ENCODE assay signal across 21 cellular contexts in the genomic region with DNA sequence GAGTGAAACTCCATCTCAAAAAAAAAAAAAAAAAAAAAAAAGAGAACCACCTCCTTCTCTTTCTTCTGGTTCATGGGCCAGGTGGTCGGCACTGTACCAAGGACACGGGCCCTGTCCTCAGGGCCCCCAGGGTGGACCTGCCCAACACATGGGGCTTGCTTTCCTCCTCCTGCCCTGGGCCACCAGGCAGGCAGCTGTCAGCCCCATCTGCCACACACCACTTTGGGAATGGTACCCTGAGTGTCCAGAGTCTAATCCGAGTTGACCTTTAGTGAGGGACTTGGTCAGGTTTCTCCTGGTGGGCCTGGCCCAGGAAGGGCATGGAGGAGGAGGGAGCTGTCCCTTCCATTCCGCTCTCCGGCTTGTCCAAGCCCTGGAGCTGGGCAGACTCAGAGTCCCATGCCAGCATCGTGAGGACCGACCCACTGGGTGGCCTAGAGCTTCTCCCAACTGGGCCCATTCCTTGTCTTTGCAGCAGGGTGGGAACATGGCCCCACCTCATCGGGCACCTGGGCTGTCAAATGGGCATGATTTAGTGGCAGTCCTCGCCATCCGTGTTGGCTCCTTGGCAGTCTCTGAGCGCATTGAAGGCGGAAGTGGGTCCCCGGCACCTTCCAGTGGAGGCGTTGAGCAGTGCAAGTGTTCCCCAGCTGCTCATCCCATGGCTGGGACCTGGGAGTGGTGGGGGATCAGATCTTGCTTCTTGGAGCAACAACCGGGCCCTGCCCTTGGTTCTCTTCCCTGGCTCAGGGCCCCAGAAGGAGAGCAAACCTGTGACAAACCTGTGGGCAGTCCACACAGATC.
"Had no signal": no experiment of that assay in that cellular context is flagged by ENCODE, and none has a peak within 500 bp of the region (broad histone marks: within the 10 kb centered on the region; RNA-seq: fewer than 3 reads in every experiment).

No MANE protein-coding gene starts in this region.

- ATAC-seq: activated naive CD4-positive, alpha-beta T cell treated with anti-CD3 and anti-CD28 coated beads, Interleukin-2, amount 50 U/mL, for 72 hours; activated T-cell treated with anti-CD3 and anti-CD28 coated beads, Interleukin-2, amount 50 U/mL, for 72 hours; left cardiac atrium; lower lobe of right lung had no signal

- H3K4me3 ChIP-seq: adrenal gland, breast epithelium, esophagus squamous epithelium, lower lobe of right lung, thyroid gland had no signal

- H3K27ac ChIP-seq: adrenal gland, breast epithelium, esophagus squamous epithelium, lower lobe of right lung, thyroid gland had no signal

- FAIRE-seq: astrocyte had no signal

- H3K27me3 Mint-ChIP-seq: activated CD4-positive, alpha-beta T cell treated with anti-CD3 and anti-CD28 coated beads, Interleukin-2, amount 10 ng/mL, durations not matched to agents 7 days and 5 days; dendritic cell treated with granulocyte-macrophage colony-stimulating factor and Interleukin-4, amounts not matched to agents 40 ng/mL and 50 ng/mL, for 4 days had no signal

- H3K36me3 Mint-ChIP-seq: activated naive CD4-positive, alpha-beta T cell treated with anti-CD3 and anti-CD28 coated beads, Interleukin-2, amount 50 U/mL, for 72 hours had no signal

- H3K9me3 Mint-ChIP-seq: activated CD4-positive, alpha-beta T cell treated with anti-CD3 and anti-CD28 coated beads, Interleukin-2, amount 10 ng/mL, durations not matched to agents 7 days and 5 days; activated naive CD4-positive, alpha-beta T cell treated with anti-CD3 and anti-CD28 coated beads, Interleukin-2, amount 50 U/mL, for 72 hours; activated T-cell treated with anti-CD3 and anti-CD28 coated beads, Interleukin-2, amount 50 U/mL, for 72 hours; dendritic cell treated with granulocyte-macrophage colony-stimulating factor and Interleukin-4, amounts not matched to agents 40 ng/mL and 50 ng/mL, for 4 days; nephron had no signal

- H3K27ac Mint-ChIP-seq: activated CD4-positive, alpha-beta T cell treated with anti-CD3 and anti-CD28 coated beads, Interleukin-2, amount 10 ng/mL, durations not matched to agents 7 days and 5 days; dendritic cell treated with granulocyte-macrophage colony-stimulating factor and Interleukin-4, amounts not matched to agents 40 ng/mL and 50 ng/mL, for 4 days; nephron had no signal

- H3K9me3 ChIP-seq: adrenal gland, breast epithelium, esophagus squamous epithelium, lower lobe of right lung, thyroid gland had no signal

- H3K4me3 Mint-ChIP-seq: activated CD4-positive, alpha-beta T cell treated with anti-CD3 and anti-CD28 coated beads, Interleukin-2, amount 10 ng/mL, durations not matched to agents 7 days and 5 days; activated T-cell treated with anti-CD3 and anti-CD28 coated beads, Interleukin-2, amount 50 U/mL, for 72 hours; dendritic cell treated with granulocyte-macrophage colony-stimulating factor and Interleukin-4, amounts not matched to agents 40 ng/mL and 50 ng/mL, for 4 days; nephron had no signal

- H3K4me1 ChIP-seq: adrenal gland had no signal

- H3K27me3 ChIP-seq: adrenal gland, breast epithelium, esophagus squamous epithelium, thyroid gland had no signal

- DNase-seq: activated CD4-positive, alpha-beta T cell treated with anti-CD3 and anti-CD28 coated beads, Interleukin-2, amount 10 ng/mL, durations not matched to agents 7 days and 5 days; activated CD4-positive, CD25-positive, alpha-beta regulatory T cell; activated CD8-positive, alpha-beta memory T cell treated with anti-CD3 and anti-CD28 coated beads, Interleukin-2, amount 50 U/mL, for 4 hours; activated gamma-delta T cell; activated T-cell treated with anti-CD3 and anti-CD28 coated beads, Interleukin-2, amount 50 U/mL, for 72 hours; adrenal gland; effector memory CD4-positive, alpha-beta T cell; esophagus squamous epithelium; left cardiac atrium; lower lobe of right lung; posterior cingulate gyrus; retina; stimulated activated CD4-positive, alpha-beta T cell treated with anti-CD3 and anti-CD28 coated beads, Interleukin-1b, Interleukin-23, amount 100 ng/mL, for 48 hours; stimulated activated CD8-positive, alpha-beta memory T cell treated with anti-CD3 and anti-CD28 coated beads, Interleukin-4, amount 100 ng/mL, for 48 hours; stimulated activated naive CD4-positive, alpha-beta T cell treated with Interleukin-2 at 50 U/mL for 16 hours; thyroid gland had no signal
